22 cellular contexts compared by ENCODE assay signal in the genomic region with DNA sequence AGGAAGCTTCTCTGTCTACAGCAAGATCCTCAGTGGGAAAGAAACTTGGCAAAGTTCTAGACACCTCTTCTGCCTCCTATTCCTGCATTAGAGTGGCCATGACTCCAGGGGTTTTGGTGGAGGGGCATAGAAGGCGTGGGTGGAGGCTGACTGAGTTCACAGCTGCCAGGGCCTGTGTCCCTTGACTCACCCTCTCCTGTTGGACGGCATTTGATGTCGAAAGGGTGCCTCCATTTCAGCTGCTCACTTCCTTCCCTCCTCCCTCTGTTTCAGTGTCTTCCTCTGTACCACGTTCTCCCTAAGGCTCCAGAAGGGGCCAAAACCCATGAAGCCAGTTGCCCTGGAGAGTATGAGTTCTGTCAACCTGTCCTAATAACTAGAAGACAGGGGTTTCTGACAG. TPM values are rescaled to one million over a fixed set of nuclear protein-coding genes. Genes with fewer than 3 reads are reported as not detected.
DNase-seq lines count a peak whose midpoint lies in the region; ATAC-seq, FAIRE-seq and TF ChIP-seq lines count a peak whose summit lies in the region.
"Had no signal": no experiment of that assay in that cellular context is flagged by ENCODE, and none has a peak within 500 bp of the region (broad histone marks: within the 10 kb centered on the region; RNA-seq: fewer than 3 reads in every experiment).

No MANE protein-coding gene starts in this region.

- ATAC-seq in HG02678 (IDR thresholded peaks at IDR 0.05; ENCODE audit: unreplicated experiment) = no peak
- ATAC-seq in activated CD8-positive, alpha-beta memory T cell treated with anti-CD3 and anti-CD28 coated beads, Interleukin-2, amount 10 ng/mL, durations not matched to agents 7 days and 5 days = no peak
- no peak for ATAC-seq in HG02642 (IDR thresholded peaks at IDR 0.05; ENCODE audit: poor library complexity, unreplicated experiment)
- ATAC-seq: GM23338 had no signal

- peaks cover 0 to 3% of the 10 kb centered on the region in 2 donors for H3K36me3 ChIP-seq in small intestine (ENCODE audit: control insufficient read depth in 2 of 2, insufficient read depth in 2 of 2, low read length in 2 of 2)

- no peaks in the 10 kb centered on the region for H3K27me3 Mint-ChIP-seq in CD14-positive monocyte (ENCODE audit: low read depth in 3 of 3)
- H3K27me3 Mint-ChIP-seq in activated naive CD8-positive, alpha-beta T cell treated with anti-CD3 and anti-CD28 coated beads for 36 hours = peaks cover 3% of the 10 kb centered on the region
- H3K27me3 Mint-ChIP-seq in nephron progenitor cell (ENCODE audit: low read depth, poor library complexity) = no peaks in the 10 kb centered on the region
- no peaks in the 10 kb centered on the region for H3K27me3 Mint-ChIP-seq in activated CD8-positive, alpha-beta memory T cell treated with anti-CD3 and anti-CD28 coated beads, Interleukin-2, amount 10 ng/mL, durations not matched to agents 7 days and 5 days
- H3K27me3 Mint-ChIP-seq: CD4-positive, alpha-beta T cell had no signal

- CTCF ChIA-PET in activated CD8-positive, alpha-beta memory T cell treated with anti-CD3 and anti-CD28 coated beads, Interleukin-2, amount 10 ng/mL, durations not matched to agents 7 days and 5 days (lab: Charles Lee) = interaction anchor here (0.9 to 5.5 kb wide), 3 partner anchors 10 to 35 kb away, joined by 4 to 19 read pairs (median 4); partner anchors contain the start of gene GLMP

- DNase-seq in CD14-positive monocyte (ENCODE audit: low spot score) = peak; percentile 55
- peak; percentile 53 to 55 for DNase-seq in HL-60 (ENCODE audit: low read depth in 1 of 2, low spot score in 1 of 2)
- no peak for DNase-seq in activated naive CD8-positive, alpha-beta T cell treated with anti-CD3 and anti-CD28 coated beads for 36 hours
- DNase-seq in nephron progenitor cell = no peak
- no peak for DNase-seq in activated CD8-positive, alpha-beta memory T cell treated with anti-CD3 and anti-CD28 coated beads, Interleukin-2, amount 10 ng/mL, durations not matched to agents 7 days and 5 days
- DNase-seq in small intestine = no peak
- DNase-seq: activated naive CD4-positive, alpha-beta T cell; CD4-positive, alpha-beta T cell; GF-D8; NCI-H1694; NCI-H524; Peyer's patch; stimulated activated CD4-positive, alpha-beta T cell treated with anti-CD3 and anti-CD28 coated beads, Interleukin-2, amount 100 ng/mL, for 24 hours; T-helper 9 cell; upper lobe of left lung had no signal

- TF ChIP-seq CTCF in CD14-positive monocyte (IDR thresholded peaks at IDR 0.05) = no peak
- TF ChIP-seq CTCF in HL-60 (IDR thresholded peaks at IDR 0.05; ENCODE audit: insufficient read depth, low read length) = no peak
- no peak for TF ChIP-seq CTCF in nephron progenitor cell (IDR thresholded peaks at IDR 0.05)

- H3K4me3 Mint-ChIP-seq in CD14-positive monocyte = peak overlapping the region in 1 of 2 donors; percentile 70
- peak overlapping the region; percentile 7 for H3K4me3 Mint-ChIP-seq in activated naive CD8-positive, alpha-beta T cell treated with anti-CD3 and anti-CD28 coated beads for 36 hours
- H3K4me3 Mint-ChIP-seq in nephron progenitor cell = peak overlapping the region; percentile 11
- H3K4me3 Mint-ChIP-seq in activated CD8-positive, alpha-beta memory T cell treated with anti-CD3 and anti-CD28 coated beads, Interleukin-2, amount 10 ng/mL, durations not matched to agents 7 days and 5 days = no peak overlapping the region
- H3K4me3 Mint-ChIP-seq: CD4-positive, alpha-beta T cell had no signal

- peak overlapping the region; percentile 48 for H3K27ac ChIP-seq in HL-60 (replicated peaks)
- no peak overlapping the region for H3K27ac ChIP-seq in small intestine (ENCODE audit: low read depth in 1 of 2, low read length in 1 of 2)
- H3K27ac ChIP-seq: Peyer's patch, upper lobe of left lung had no signal

- intact Hi-C loops in CD14-positive monocyte (cut with micrococcal nuclease) = no loop called here

- H3K9me3 Mint-ChIP-seq in CD14-positive monocyte (no peaks in the 10 kb centered on the region), nephron progenitor cell (no peaks in the 10 kb centered on the region)
- no peaks in the 10 kb centered on the region for H3K9me3 Mint-ChIP-seq in activated naive CD8-positive, alpha-beta T cell treated with anti-CD3 and anti-CD28 coated beads for 36 hours
- no peaks in the 10 kb centered on the region for H3K9me3 Mint-ChIP-seq in activated CD8-positive, alpha-beta memory T cell treated with anti-CD3 and anti-CD28 coated beads, Interleukin-2, amount 10 ng/mL, durations not matched to agents 7 days and 5 days (ENCODE audit: low read depth)
- H3K9me3 Mint-ChIP-seq: CD4-positive, alpha-beta T cell; GM23338 had no signal

- no peak overlapping the region for H3K4me3 ChIP-seq in HL-60 (replicated peaks; ENCODE audit: insufficient read depth, low read length)
- H3K4me3 ChIP-seq in small intestine (ENCODE audit: low read depth in 1 of 2, low read length in 2 of 2) = no peak overlapping the region
- H3K4me3 ChIP-seq: GM23338, Peyer's patch, upper lobe of left lung had no signal

- H3K4me1 Mint-ChIP-seq in CD14-positive monocyte = peaks cover 48% of the 10 kb centered on the region
- peaks cover 31% of the 10 kb centered on the region for H3K4me1 Mint-ChIP-seq in activated naive CD8-positive, alpha-beta T cell treated with anti-CD3 and anti-CD28 coated beads for 36 hours
- peaks cover 39% of the 10 kb centered on the region for H3K4me1 Mint-ChIP-seq in nephron progenitor cell
- H3K4me1 Mint-ChIP-seq in activated CD8-positive, alpha-beta memory T cell treated with anti-CD3 and anti-CD28 coated beads, Interleukin-2, amount 10 ng/mL, durations not matched to agents 7 days and 5 days = peaks cover 38% of the 10 kb centered on the region

- no peaks in the 10 kb centered on the region for H3K9me3 ChIP-seq in small intestine (ENCODE audit: control insufficient read depth, low read depth)
- H3K9me3 ChIP-seq: Peyer's patch, upper lobe of left lung had no signal

- H3K27me3 ChIP-seq in HL-60 (ENCODE audit: insufficient read depth, poor library complexity, severe bottlenecking) (no peaks in the 10 kb centered on the region), small intestine (ENCODE audit: control insufficient read depth in 2 of 2, insufficient read depth in 2 of 2, low read length in 2 of 2) (no peaks in the 10 kb centered on the region)
- H3K27me3 ChIP-seq: Peyer's patch, upper lobe of left lung had no signal

- peaks cover 16 to 42% of the 10 kb centered on the region in 2 donors for H3K36me3 Mint-ChIP-seq in CD14-positive monocyte
- H3K36me3 Mint-ChIP-seq in activated naive CD8-positive, alpha-beta T cell treated with anti-CD3 and anti-CD28 coated beads for 36 hours = peaks cover 20% of the 10 kb centered on the region
- H3K36me3 Mint-ChIP-seq in nephron progenitor cell (ENCODE audit: low read depth) = peaks cover 10% of the 10 kb centered on the region
- peaks cover 7% of the 10 kb centered on the region for H3K36me3 Mint-ChIP-seq in activated CD8-positive, alpha-beta memory T cell treated with anti-CD3 and anti-CD28 coated beads, Interleukin-2, amount 10 ng/mL, durations not matched to agents 7 days and 5 days

- 69 to 90% (median 84%) methylated on average over 4 of the region's 4 CpGs for WGBS in small intestine, 3 donors

- H3K27ac Mint-ChIP-seq in CD14-positive monocyte = peak overlapping the region; percentile 14 to 87 (median 80)
- H3K27ac Mint-ChIP-seq in activated naive CD8-positive, alpha-beta T cell treated with anti-CD3 and anti-CD28 coated beads for 36 hours = no peak overlapping the region
- H3K27ac Mint-ChIP-seq in nephron progenitor cell = no peak overlapping the region
- H3K27ac Mint-ChIP-seq in activated CD8-positive, alpha-beta memory T cell treated with anti-CD3 and anti-CD28 coated beads, Interleukin-2, amount 10 ng/mL, durations not matched to agents 7 days and 5 days = no peak overlapping the region
- H3K27ac Mint-ChIP-seq: CD4-positive, alpha-beta T cell; GM23338 had no signal

- no peak for FAIRE-seq in small intestine (lab: Jason Lieb, UNC)
- FAIRE-seq: endometrium, islet of Langerhans had no signal

- H3K4me1 ChIP-seq in small intestine (ENCODE audit: control insufficient read depth in 2 of 2, insufficient read depth in 1 of 2, low read depth in 1 of 2, low read length in 1 of 2) = peaks cover 4 to 5% of the 10 kb centered on the region in 2 donors

RNA-seq across cellular contexts. Expression of gene TMEM79, which starts 0.6 kb away (rescaled TPM):
- 1 to 10 TPM; 1.2 to 1.4 TPM for polyA plus RNA-seq in CD14-positive monocyte
- total RNA-seq in activated naive CD8-positive, alpha-beta T cell treated with anti-CD3 and anti-CD28 coated beads for 36 hours = 1 to 10 TPM; 7.3 to 7.8 TPM
- 10 to 100 TPM; 10.1 to 11.6 TPM for total RNA-seq in activated CD8-positive, alpha-beta memory T cell treated with anti-CD3 and anti-CD28 coated beads, Interleukin-2, amount 10 ng/mL, durations not matched to agents 7 days and 5 days
- 1 to 10 TPM; 2.2 to 4.7 (median 4.6) TPM for polyA plus RNA-seq in small intestine

RNA-seq across cellular contexts. Expression of gene SMG5, which starts 2.1 kb away (rescaled TPM):
- polyA plus RNA-seq in CD14-positive monocyte = 1 to 10 TPM; 4.4 to 7.0 TPM
- total RNA-seq in activated naive CD8-positive, alpha-beta T cell treated with anti-CD3 and anti-CD28 coated beads for 36 hours = 10 to 100 TPM; 90.7 to 92.0 TPM
- total RNA-seq in activated CD8-positive, alpha-beta memory T cell treated with anti-CD3 and anti-CD28 coated beads, Interleukin-2, amount 10 ng/mL, durations not matched to agents 7 days and 5 days = 100 to 1,000 TPM in 1 of 2 experiments, 10 to 100 TPM in 1; 89.4 to 103 TPM
- 10 to 100 TPM; 30.0 to 57.0 (median 33.0) TPM for polyA plus RNA-seq in small intestine

RNA-seq across cellular contexts. Expression of gene GLMP, which starts 10.7 kb away (rescaled TPM):
- polyA plus RNA-seq in CD14-positive monocyte (10 to 100 TPM; 34.7 to 59.6 TPM), small intestine (10 to 100 TPM; 30.7 to 70.0 (median 57.8) TPM)
- 10 to 100 TPM; 17.0 to 20.5 TPM for total RNA-seq in activated naive CD8-positive, alpha-beta T cell treated with anti-CD3 and anti-CD28 coated beads for 36 hours
- 10 to 100 TPM; 24.7 to 28.9 TPM for total RNA-seq in activated CD8-positive, alpha-beta memory T cell treated with anti-CD3 and anti-CD28 coated beads, Interleukin-2, amount 10 ng/mL, durations not matched to agents 7 days and 5 days

RNA-seq across cellular contexts. Expression of gene VHLL, which starts 14.3 kb away (rescaled TPM):
- not detected for polyA plus RNA-seq in CD14-positive monocyte
- not detected for total RNA-seq in activated naive CD8-positive, alpha-beta T cell treated with anti-CD3 and anti-CD28 coated beads for 36 hours
- total RNA-seq in activated CD8-positive, alpha-beta memory T cell treated with anti-CD3 and anti-CD28 coated beads, Interleukin-2, amount 10 ng/mL, durations not matched to agents 7 days and 5 days = not detected
- polyA plus RNA-seq in small intestine = not detected
- total RNA-seq: cardiac septum; CD4-positive, alpha-beta T cell; GM23338; Peyer's patch; renal cortical epithelial cell had no signal
- polyA plus RNA-seq: GM23338 had no signal

RNA-seq across cellular contexts. Expression of gene PAQR6, which starts 36.9 kb away (rescaled TPM):
- polyA plus RNA-seq in CD14-positive monocyte (not detected), small intestine (1 to 10 TPM; 3.0 to 8.7 (median 4.6) TPM)
- total RNA-seq in activated naive CD8-positive, alpha-beta T cell treated with anti-CD3 and anti-CD28 coated beads for 36 hours = 1 to 10 TPM; 4.4 to 4.9 TPM
- 1 to 10 TPM; 5.0 to 6.1 TPM for total RNA-seq in activated CD8-positive, alpha-beta memory T cell treated with anti-CD3 and anti-CD28 coated beads, Interleukin-2, amount 10 ng/mL, durations not matched to agents 7 days and 5 days

Comparison
In these comparisons a context has a peak if more than half of its experiments do, and no peak if none do; other contexts are left out.
1. DNase-seq: peak in CD14-positive monocyte (single experiment) and HL-60 (2 of 2); none in activated naive CD8-positive, alpha-beta T cell treated with anti-CD3 and anti-CD28 coated beads for 36 hours (single experiment), nephron progenitor cell (single experiment), activated CD8-positive, alpha-beta memory T cell treated with anti-CD3 and anti-CD28 coated beads, Interleukin-2, amount 10 ng/mL, durations not matched to agents 7 days and 5 days (single experiment) and small intestine (single experiment).
2. H3K27ac Mint-ChIP-seq: peak in CD14-positive monocyte (7 of 7); none in activated naive CD8-positive, alpha-beta T cell treated with anti-CD3 and anti-CD28 coated beads for 36 hours (single experiment), nephron progenitor cell (single experiment) and activated CD8-positive, alpha-beta memory T cell treated with anti-CD3 and anti-CD28 coated beads, Interleukin-2, amount 10 ng/mL, durations not matched to agents 7 days and 5 days (single experiment).